ENCODE assay signal across 19 cellular contexts in the genomic region with DNA sequence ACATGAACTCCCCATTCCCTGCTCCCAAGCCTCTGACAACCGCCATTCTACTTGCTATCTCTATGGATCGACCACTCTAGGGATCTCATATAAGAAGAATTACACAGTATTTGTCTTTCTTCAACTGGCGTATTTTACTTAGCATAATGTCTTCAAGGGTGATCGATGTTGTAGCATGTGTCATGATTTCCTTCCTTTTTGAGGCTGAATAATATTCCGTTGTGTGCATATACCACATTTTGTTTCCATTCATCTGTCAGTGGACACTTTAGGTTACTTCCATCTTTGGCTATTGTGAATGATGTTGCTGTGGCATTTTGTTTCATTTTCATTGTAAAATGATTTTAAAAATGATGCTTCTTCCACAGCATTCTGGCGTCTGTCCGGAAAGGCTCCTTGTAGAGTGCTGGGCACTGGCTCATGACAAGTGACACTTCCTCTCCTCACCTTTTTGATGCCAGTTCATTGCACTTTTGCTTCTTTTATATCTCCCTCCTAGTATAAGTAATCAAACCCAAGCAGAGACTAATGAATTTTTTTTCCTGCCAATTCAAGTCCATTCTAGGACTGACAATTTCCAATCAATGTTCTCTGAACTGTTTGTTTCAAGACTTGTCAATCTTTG. TPM values are rescaled to one million over a fixed set of nuclear protein-coding genes. Genes with fewer than 3 reads are reported as not detected.
A peak's percentile ranks its signal among the peaks of the same experiment; 100 is the strongest.
DNase-seq lines count a peak whose midpoint lies in the region; ATAC-seq, FAIRE-seq and TF ChIP-seq lines count a peak whose summit lies in the region.
"Had no signal": no experiment of that assay in that cellular context is flagged by ENCODE, and none has a peak within 500 bp of the region (broad histone marks: within the 10 kb centered on the region; RNA-seq: fewer than 3 reads in every experiment).

No MANE protein-coding gene starts in this region.

- no peaks in the 10 kb centered on the region for H4K20me1 ChIP-seq in endothelial cell of umbilical vein (replicated peaks; ENCODE audit: control insufficient read depth, extremely low read depth, insufficient read depth, low read length)
- H4K20me1 ChIP-seq: BLaER1 treated with 17β-estradiol and CSF1 and Interleukin-3, amounts not matched to agents 10 nM and 100 nM had no signal

- H3K27me3 ChIP-seq in endothelial cell of umbilical vein (ENCODE audit: control insufficient read depth in 2 of 2, insufficient read depth in 2 of 2, low read length in 2 of 2), result no peaks in the 10 kb centered on the region
- no peaks in the 10 kb centered on the region for H3K27me3 ChIP-seq in right lobe of liver
- H3K27me3 ChIP-seq: BLaER1 treated with 17β-estradiol and CSF1 and Interleukin-3, amounts not matched to agents 10 nM and 100 nM had no signal

- H3K4me3 ChIP-seq in endothelial cell of umbilical vein (replicated peaks in 1 of 3; ENCODE audit: insufficient read depth in 1 of 3, low read depth in 1 of 3, low read length in 3 of 3), result no peak overlapping the region
- no peak overlapping the region for H3K4me3 ChIP-seq in right lobe of liver
- H3K4me3 ChIP-seq: BLaER1 treated with 17β-estradiol and CSF1 and Interleukin-3, amounts not matched to agents 10 nM and 100 nM; GM12878 had no signal

- ATAC-seq in HG03571 (IDR thresholded peaks at IDR 0.05; ENCODE audit: unreplicated experiment), result no peak
- ATAC-seq in right lobe of liver, result no peak
- ATAC-seq: CD8-positive, alpha-beta T cell; GM12878; HCT116 had no signal

- H3K36me3 ChIP-seq in endothelial cell of umbilical vein (ENCODE audit: control insufficient read depth in 2 of 2, extremely low read depth in 1 of 2, insufficient read depth in 2 of 2, low read length in 2 of 2), result no peaks in the 10 kb centered on the region
- no peaks in the 10 kb centered on the region for H3K36me3 ChIP-seq in right lobe of liver
- H3K36me3 ChIP-seq: BLaER1 treated with 17β-estradiol and CSF1 and Interleukin-3, amounts not matched to agents 10 nM and 100 nM had no signal

- H3K4me1 ChIP-seq in endothelial cell of umbilical vein (ENCODE audit: control insufficient read depth, extremely low read depth, insufficient read depth, low read length) (peaks cover 3% of the 10 kb centered on the region), right lobe of liver (peaks cover 0 to 35% (median 6%) of the 10 kb centered on the region in 4 donors)
- H3K4me1 ChIP-seq: BLaER1 treated with 17β-estradiol and CSF1 and Interleukin-3, amounts not matched to agents 10 nM and 100 nM had no signal

- dilution Hi-C loops in endothelial cell of umbilical vein (cut with MboI; ENCODE audit: extremely low pct_ligation_motif_present, low sequenced_read_pairs), result no loop called here

- no peak for DNase-seq in HFFc6
- peak; percentile 55 for DNase-seq in cerebellar cortex (ENCODE audit: low spot score)
- peak; percentile 22 for DNase-seq in endothelial cell of umbilical vein (ENCODE audit: low read depth, low spot score)
- DNase-seq in neural crest cell (ENCODE audit: low read depth, low spot score), result no peak
- DNase-seq in NCI-H345 (lab: John Stamatoyannopoulos, UW), result no peak
- no peak for DNase-seq in medulla oblongata (ENCODE audit: extremely low spot score)
- DNase-seq in right lobe of liver, result no peak
- DNase-seq: Calu3; CD8-positive, alpha-beta T cell; DMS79 treated with DMSO at 0.1 percent for 48 hours; GOT3; H7; IMR-90 had no signal

- H3K9me1 ChIP-seq in endothelial cell of umbilical vein (replicated peaks; ENCODE audit: control insufficient read depth, extremely low read depth, insufficient read depth, low read length), result no peaks in the 10 kb centered on the region

- WGBS in right lobe of liver (ENCODE audit: insufficient coverage, low coverage, low lambda C conversion rate, missing lambda C conversion rate), result 82% methylated on average over 7 of the region's 7 CpGs

- POLR2A ChIA-PET in endothelial cell of umbilical vein (lab: Charles Lee), result no interaction called here

- no peak overlapping the region for H3K4me2 ChIP-seq in endothelial cell of umbilical vein (ENCODE audit: insufficient read depth, low read length)
- H3K4me2 ChIP-seq: BLaER1 treated with 17β-estradiol and CSF1 and Interleukin-3, amounts not matched to agents 10 nM and 100 nM had no signal

- peak overlapping the region; percentile 86; the same call in 1 of the 2 replicates for H3K27ac Mint-ChIP-seq in HFFc6
- no peak overlapping the region for H3K27ac Mint-ChIP-seq in neural crest cell (ENCODE audit: unreplicated experiment)
- H3K27ac Mint-ChIP-seq: B cell; CD8-positive, alpha-beta T cell had no signal

- CTCF ChIA-PET in endothelial cell of umbilical vein (lab: Charles Lee), result no interaction called here

- no peak overlapping the region for H3K9ac ChIP-seq in endothelial cell of umbilical vein (replicated peaks; ENCODE audit: extremely low read depth, insufficient read depth, low read length)
- H3K9ac ChIP-seq: BLaER1 treated with 17β-estradiol and CSF1 and Interleukin-3, amounts not matched to agents 10 nM and 100 nM had no signal

- H3K27ac ChIP-seq in endothelial cell of umbilical vein (ENCODE audit: insufficient read depth, low read depth, low read length) (no peak overlapping the region), right lobe of liver (no peak overlapping the region)
- H3K27ac ChIP-seq: BLaER1 treated with 17β-estradiol and CSF1 and Interleukin-3, amounts not matched to agents 10 nM and 100 nM; HL-60 had no signal

- H3K27me3 Mint-ChIP-seq in HFFc6 (ENCODE audit: insufficient read depth) (no peaks in the 10 kb centered on the region), neural crest cell (ENCODE audit: low read depth) (no peaks in the 10 kb centered on the region)

- H3K4me3 Mint-ChIP-seq in HFFc6 (no peak overlapping the region), neural crest cell (peak overlapping the region; percentile 14)
- H3K4me3 Mint-ChIP-seq: B cell; CD8-positive, alpha-beta T cell had no signal

- H3K4me1 Mint-ChIP-seq in HFFc6 (ENCODE audit: low read depth), result peaks cover 69% of the 10 kb centered on the region
- H3K4me1 Mint-ChIP-seq in neural crest cell, result peaks cover 70% of the 10 kb centered on the region
- H3K4me1 Mint-ChIP-seq: B cell had no signal

- H3K9me3 Mint-ChIP-seq in HFFc6 (no peaks in the 10 kb centered on the region), neural crest cell (peaks cover 3% of the 10 kb centered on the region)
- H3K9me3 Mint-ChIP-seq: CD8-positive, alpha-beta T cell had no signal

- TF ChIP-seq POLR2A in endothelial cell of umbilical vein (IDR thresholded peaks at IDR 0.05; ENCODE audit: low read depth, low read length), result no peak
- no peak for TF ChIP-seq POLR2A in right lobe of liver (IDR thresholded peaks at IDR 0.05)

- intact Hi-C loops in endothelial cell of umbilical vein (cut with micrococcal nuclease), result no loop called here
- intact Hi-C loops in right lobe of liver (cut with DNase I), result no loop called here

- H3K36me3 Mint-ChIP-seq in HFFc6 (ENCODE audit: low read depth) (0 out of 2 replicates have a peak, but pooled peaks cover 4% of the 10 kb centered on the region), neural crest cell (ENCODE audit: low read depth) (no peaks in the 10 kb centered on the region)
- H3K36me3 Mint-ChIP-seq: CD8-positive, alpha-beta T cell had no signal

- no peak for TF ChIP-seq CTCF in HFFc6 (IDR thresholded peaks at IDR 0.05)
- TF ChIP-seq CTCF in endothelial cell of umbilical vein (IDR thresholded peaks at IDR 0.05; ENCODE audit: extremely low read depth in 1 of 2, insufficient read depth in 1 of 2, low read depth in 1 of 2, low read length in 2 of 2), result no peak
- no peak for TF ChIP-seq CTCF in neural crest cell (conservative IDR thresholded peaks at IDR 0.05)
- no peak for TF ChIP-seq CTCF in right lobe of liver (IDR thresholded peaks at IDR 0.05)

- no peaks in the 10 kb centered on the region for H3K9me3 ChIP-seq in endothelial cell of umbilical vein (replicated peaks; ENCODE audit: control insufficient read depth, insufficient read depth, low read length)
- H3K9me3 ChIP-seq in right lobe of liver, result no peaks in the 10 kb centered on the region
- H3K9me3 ChIP-seq: BLaER1 treated with 17β-estradiol and CSF1 and Interleukin-3, amounts not matched to agents 10 nM and 100 nM had no signal

- no peak overlapping the region for H2AFZ ChIP-seq in endothelial cell of umbilical vein (ENCODE audit: low read depth, low read length)

- FAIRE-seq in endothelial cell of umbilical vein (lab: Jason Lieb, UNC), result no peak
- FAIRE-seq: GM12878 had no signal

- no peaks in the 10 kb centered on the region for H3K79me2 ChIP-seq in endothelial cell of umbilical vein (ENCODE audit: control insufficient read depth, insufficient read depth, low read length)

- no TSS peak for BruUV-seq in endothelial cell of umbilical vein (replicated peaks; lab: Mats Ljungman, UMichigan)

TF ChIP-seq in endothelial cell of umbilical vein, 7 proteins besides CTCF, POLR2A, EP300 and RAD21:
- TF ChIP-seq MAX (IDR thresholded peaks at IDR 0.05; ENCODE audit: insufficient read depth, insufficient read length) (no peak), JUN (IDR thresholded peaks at IDR 0.05; ENCODE audit: borderline replicate concordance, insufficient read depth, insufficient read length, low read depth) (peak; percentile 6)

RNA-seq across cellular contexts. Expression of gene SCN8A, which starts 39.3 kb away (rescaled TPM):
- 10 to 100 TPM; 13.4 to 16.0 (median 15.3) TPM for total RNA-seq in HFFc6 (2021; fragmentation: NEBNext Ultra II Directional; extraction: Animal tissue kit (Norgen Biotek cat#: 25700))
- total RNA-seq in endothelial cell of umbilical vein, result 20.2 and 20.4 TPM in 2 replicates
- 7.6 and 9.4 TPM in 2 replicates for polyA plus RNA-seq in endothelial cell of umbilical vein
- polyA plus RNA-seq in endothelial cell of umbilical vein (2011; cell fraction: cytosol; rRNA removed), result 4.6 and 6.8 TPM in 2 replicates
- 58.8 and 70.3 TPM in 2 replicates for polyA plus RNA-seq in endothelial cell of umbilical vein (2011; cell fraction: nucleus; rRNA removed)
- polyA plus RNA-seq in endothelial cell of umbilical vein (2012), result 18.1 and 18.8 TPM in 2 replicates
- 85.5 and 124 TPM in 2 replicates for polyA minus RNA-seq in endothelial cell of umbilical vein
- polyA minus RNA-seq in endothelial cell of umbilical vein (2011; cell fraction: cytosol; rRNA and poly(A)+ RNA removed), result not detected
- polyA minus RNA-seq in endothelial cell of umbilical vein (2011; cell fraction: nucleus; rRNA and poly(A)+ RNA removed), result 115 and 170 TPM in 2 replicates
- total RNA-seq in neural crest cell, result 13.0 and 13.5 TPM in 2 replicates
- 1 to 10 TPM; 1.7 to 5.6 (median 3.7) TPM for total RNA-seq in right lobe of liver

Comparison
In these comparisons a context has a peak if more than half of its experiments do, and no peak if none do; other contexts are left out.
1. DNase-seq: peak in cerebellar cortex (single experiment) and endothelial cell of umbilical vein (single experiment); none in HFFc6 (single experiment), neural crest cell (single experiment), NCI-H345 (single experiment), medulla oblongata (single experiment) and right lobe of liver (0 of 3).